ENCODE assay signal across 1 cellular context in the genomic region with DNA sequence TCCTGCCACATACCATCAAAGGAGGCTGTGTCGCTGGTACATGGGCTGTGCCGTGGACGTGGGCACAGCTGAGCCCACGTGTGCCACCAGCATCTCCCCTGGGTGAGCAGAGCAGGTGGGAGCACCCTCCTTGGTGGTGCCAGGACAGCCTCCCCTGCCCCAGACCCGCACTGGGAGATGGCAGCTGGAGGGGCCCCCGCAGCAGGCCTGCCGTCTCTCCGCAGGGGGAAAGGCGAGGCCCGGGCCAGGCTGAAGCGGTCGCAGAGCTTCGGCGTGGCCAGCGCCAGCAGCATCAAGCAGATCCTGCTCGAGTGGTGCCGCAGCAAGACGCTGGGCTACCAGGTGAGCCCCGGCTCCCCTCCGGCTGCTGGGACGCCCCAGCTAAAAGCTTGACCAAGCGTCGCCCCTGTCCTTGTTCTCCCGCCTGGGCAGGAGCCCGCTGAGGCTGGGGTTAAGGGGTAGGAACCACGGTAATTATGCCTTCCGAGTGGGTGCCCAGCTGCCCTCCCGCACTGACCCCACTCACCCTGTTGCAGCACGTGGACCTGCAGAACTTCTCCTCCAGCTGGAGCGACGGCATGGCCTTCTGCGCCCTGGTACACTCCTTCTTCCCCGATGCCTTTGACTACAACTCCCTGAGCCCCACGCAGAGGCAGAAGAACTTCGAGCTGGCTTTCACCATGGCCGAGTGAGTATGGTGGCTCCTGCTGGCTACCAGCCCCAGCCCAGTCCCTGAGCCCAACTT.
TF ChIP-seq lines count a peak whose summit lies in the region.

No MANE protein-coding gene starts in this region.

TF ChIP-seq in H1, 55 proteins besides CTCF, POLR2A, EP300 and RAD21:
- TF ChIP-seq ZNF274 (IDR thresholded peaks at IDR 0.05; ENCODE audit: borderline replicate concordance, extremely low read depth, low read length), result no peak
- no peak for TF ChIP-seq CEBPB (IDR thresholded peaks at IDR 0.05; ENCODE audit: low read depth, low read length)
- TF ChIP-seq KDM1A (IDR thresholded peaks at IDR 0.05; ENCODE audit: borderline replicate concordance, low read length), result no peak
- TF ChIP-seq BRCA1 (IDR thresholded peaks at IDR 0.05; ENCODE audit: low read depth, low read length), result no peak
- no peak for TF ChIP-seq GABPA (IDR thresholded peaks at IDR 0.05; ENCODE audit: borderline replicate concordance, insufficient read depth, low read length)
- TF ChIP-seq, protein P1, sequence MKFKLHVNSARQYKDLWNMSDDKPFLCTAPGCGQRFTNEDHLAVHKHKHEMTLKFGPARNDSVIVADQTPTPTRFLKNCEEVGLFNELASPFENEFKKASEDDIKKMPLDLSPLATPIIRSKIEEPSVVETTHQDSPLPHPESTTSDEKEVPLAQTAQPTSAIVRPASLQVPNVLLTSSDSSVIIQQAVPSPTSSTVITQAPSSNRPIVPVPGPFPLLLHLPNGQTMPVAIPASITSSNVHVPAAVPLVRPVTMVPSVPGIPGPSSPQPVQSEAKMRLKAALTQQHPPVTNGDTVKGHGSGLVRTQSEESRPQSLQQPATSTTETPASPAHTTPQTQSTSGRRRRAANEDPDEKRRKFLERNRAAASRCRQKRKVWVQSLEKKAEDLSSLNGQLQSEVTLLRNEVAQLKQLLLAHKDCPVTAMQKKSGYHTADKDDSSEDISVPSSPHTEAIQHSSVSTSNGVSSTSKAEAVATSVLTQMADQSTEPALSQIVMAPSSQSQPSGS (IDR thresholded peaks at IDR 0.05; ENCODE audit: low read length), result no peak
- TF ChIP-seq SAP30 (IDR thresholded peaks at IDR 0.05; ENCODE audit: insufficient read depth, insufficient replicate concordance, low read length), result no peak
- no peak for TF ChIP-seq MAFK (IDR thresholded peaks at IDR 0.05; ENCODE audit: low read depth, low read length)
- TF ChIP-seq EGR1 (IDR thresholded peaks at IDR 0.05; ENCODE audit: borderline replicate concordance, low read depth, low read length), result no peak
- TF ChIP-seq RNF2 (IDR thresholded peaks at IDR 0.05; ENCODE audit: borderline replicate concordance, low read depth, low read length, missing control alignments, poor library complexity, severe bottlenecking), result no peak
- TF ChIP-seq, protein P2, sequence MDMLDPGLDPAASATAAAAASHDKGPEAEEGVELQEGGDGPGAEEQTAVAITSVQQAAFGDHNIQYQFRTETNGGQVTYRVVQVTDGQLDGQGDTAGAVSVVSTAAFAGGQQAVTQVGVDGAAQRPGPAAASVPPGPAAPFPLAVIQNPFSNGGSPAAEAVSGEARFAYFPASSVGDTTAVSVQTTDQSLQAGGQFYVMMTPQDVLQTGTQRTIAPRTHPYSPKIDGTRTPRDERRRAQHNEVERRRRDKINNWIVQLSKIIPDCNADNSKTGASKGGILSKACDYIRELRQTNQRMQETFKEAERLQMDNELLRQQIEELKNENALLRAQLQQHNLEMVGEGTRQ (IDR thresholded peaks at IDR 0.05; ENCODE audit: low read length), result no peak
TF ChIP-seq in H1: peak in this region for 0.
